ENCODE assay signal across 8 cellular contexts in genomic region chr4:8198906-8199593, GRCh38. TPM values are rescaled to one million over a fixed set of nuclear protein-coding genes. Genes with fewer than 3 reads are reported as not detected.
A peak's percentile ranks its signal among the peaks of the same experiment; 100 is the strongest.
DNase-seq lines count a peak whose midpoint lies in the region; ATAC-seq and TF ChIP-seq lines count a peak whose summit lies in the region.

Gene SH3TC1, plus strand, starts transcription at chr4:8199290. Its CDS starts 5,905 bp downstream, at chr4:8205195.

- ATAC-seq in GM19455 (IDR thresholded peaks at IDR 0.05; ENCODE audit: unreplicated experiment) (peak; percentile 74), HG03571 (IDR thresholded peaks at IDR 0.05; ENCODE audit: unreplicated experiment) (peak; percentile 86), heart left ventricle (peak; percentile 84 to 93 (median 92)), aorta (ENCODE audit: low FRiP score) (peak; percentile 85)

- WGBS in adipose tissue, 3 donors: 2 to 8% (median 5%) methylated on average over 31 to 32 of the region's 32 CpGs
- 13 to 24% (median 18%) methylated on average over 19 to 32 of the region's 32 CpGs for WGBS in heart left ventricle, 4 donors
- 17 to 21% methylated on average over 32 of the region's 32 CpGs for WGBS in aorta, 2 donors

- H3K36me3 ChIP-seq in heart left ventricle: no peaks in the 10 kb centered on the region
- no peaks in the 10 kb centered on the region for H3K36me3 ChIP-seq in aorta (ENCODE audit: control insufficient read depth in 1 of 2, insufficient read depth in 2 of 2, low read length in 1 of 2)

- H3K4me3 ChIP-seq in heart left ventricle (peak within 1 kb of the TSS; percentile 14 to 71 (median 52)), aorta (ENCODE audit: low read length in 2 of 2) (no peak within 1 kb of the TSS)

- peak in 1 of 2 donors; percentile 67 for TF ChIP-seq POLR2A in heart left ventricle (IDR thresholded peaks at IDR 0.05)

- H3K27me3 ChIP-seq in heart left ventricle (no peaks in the 10 kb centered on the region), aorta (ENCODE audit: control insufficient read depth in 1 of 2, insufficient read depth in 2 of 2, low read length in 1 of 2) (no peaks in the 10 kb centered on the region)

- peak; percentile 93 for DNase-seq in COLO668 (lab: John Stamatoyannopoulos, UW; ENCODE audit: unreplicated experiment)
- DNase-seq in SKM-1 (lab: John Stamatoyannopoulos, UW; ENCODE audit: unreplicated experiment): peak; percentile 96
- DNase-seq in heart left ventricle: peak; percentile 90 to 94 (median 93)
- DNase-seq in pulmonary artery endothelial cell (ENCODE audit: low read depth, low spot score): peak; percentile 88
- peak; percentile 92 to 96 for DNase-seq in aorta

- H3K9me3 ChIP-seq in heart left ventricle (no peaks in the 10 kb centered on the region), aorta (ENCODE audit: control insufficient read depth, low read length) (no peaks in the 10 kb centered on the region)

- no peak for TF ChIP-seq CTCF in heart left ventricle (IDR thresholded peaks at IDR 0.05)

- H3K4me1 ChIP-seq in heart left ventricle (peaks cover 0 to 73% (median 51%) of the 10 kb centered on the region in 12 donors), aorta (ENCODE audit: control insufficient read depth in 1 of 2, insufficient read depth in 2 of 2, low read length in 2 of 2) (no peaks in the 10 kb centered on the region)

- intact Hi-C loops in heart left ventricle (cut with DNase I): loop anchor here in 1 of 10 donors (10.0 kb wide), 1 partner anchor 394 kb away; no protein-coding TSS in a partner anchor
- intact Hi-C loops in aorta (cut with DNase I): no loop called here

- H3K27ac ChIP-seq in adipose tissue (ENCODE audit: low read depth, low read length) (no peak within 1 kb of the TSS), heart left ventricle (peak within 1 kb of the TSS; percentile 4 to 95 (median 79)), aorta (ENCODE audit: low read depth in 1 of 2, low read length in 2 of 2) (no peak within 1 kb of the TSS)

RNA-seq across cellular contexts. Expression of gene SH3TC1, which starts in this region (rescaled TPM):
- 10 to 100 TPM; 11.1 to 16.3 (median 14.2) TPM for polyA plus RNA-seq in adipose tissue
- total RNA-seq in heart left ventricle: 10 to 100 TPM in 6 of 9 donors, 1 to 10 TPM in 3; 6.0 to 45.9 (median 11.5) TPM
- polyA plus RNA-seq in heart left ventricle: 1 to 10 TPM; 5.8 to 8.1 TPM
- total RNA-seq in pulmonary artery endothelial cell: 145 and 203 TPM in 2 replicates
- 10 to 100 TPM; 34.4 to 58.9 TPM for total RNA-seq in aorta
- 1 to 10 TPM; 3.4 to 9.0 TPM for polyA plus RNA-seq in aorta

Comparison
In these comparisons a context has a peak if more than half of its experiments do, and no peak if none do; other contexts are left out.
1. H3K27ac ChIP-seq: peak in heart left ventricle (12 of 12); none in adipose tissue (single experiment) and aorta (0 of 2).
2. H3K4me3 ChIP-seq: peak in heart left ventricle (12 of 12); none in aorta (0 of 2).
3. Peak in every context shown above with its lines, with median percentiles within 50 percentile points of each other: DNase-seq and ATAC-seq.